ENCODE assay signal across 20 cellular contexts in the genomic region with DNA sequence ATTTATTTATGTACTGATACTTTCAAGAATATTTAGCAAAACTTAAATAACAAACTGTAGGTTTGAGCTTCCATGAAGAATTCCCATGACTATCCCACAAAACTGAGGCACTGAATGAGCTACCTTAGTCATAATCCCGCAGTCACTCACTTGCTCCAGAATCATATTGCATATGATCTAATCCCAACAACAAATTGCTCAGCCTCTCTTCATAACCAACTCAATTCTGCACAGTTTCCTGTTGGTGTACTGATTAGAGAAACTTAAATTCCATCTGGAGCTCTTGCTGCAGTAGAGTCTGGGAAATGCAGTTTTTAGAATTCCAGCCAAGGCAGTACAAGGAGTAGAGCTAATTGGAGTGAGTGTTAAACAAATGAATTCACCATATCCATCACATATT. TPM values are rescaled to one million over a fixed set of nuclear protein-coding genes. Genes with fewer than 3 reads are reported as not detected.
DNase-seq lines count a peak whose midpoint lies in the region; ATAC-seq and TF ChIP-seq lines count a peak whose summit lies in the region.
"Had no signal": no experiment of that assay in that cellular context is flagged by ENCODE, and none has a peak within 500 bp of the region (broad histone marks: within the 10 kb centered on the region; RNA-seq: fewer than 3 reads in every experiment).

No MANE protein-coding gene starts in this region.

- H3K27me3 Mint-ChIP-seq in activated CD4-positive, alpha-beta T cell treated with anti-CD3 and anti-CD28 coated beads for 36 hours, result no peaks in the 10 kb centered on the region
- H3K27me3 Mint-ChIP-seq: CD4-positive, alpha-beta memory T cell; IgD-negative memory B cell had no signal

- H3K36me3 Mint-ChIP-seq in activated CD4-positive, alpha-beta T cell treated with anti-CD3 and anti-CD28 coated beads for 36 hours (ENCODE audit: low read depth), result no peaks in the 10 kb centered on the region
- H3K36me3 Mint-ChIP-seq: CD4-positive, alpha-beta memory T cell; IgD-negative memory B cell had no signal

- no peak overlapping the region for H3K4me3 Mint-ChIP-seq in activated CD4-positive, alpha-beta T cell treated with anti-CD3 and anti-CD28 coated beads for 36 hours
- H3K4me3 Mint-ChIP-seq: CD4-positive, alpha-beta memory T cell; GM23338; IgD-negative memory B cell had no signal

- H3K4me1 ChIP-seq in osteoblast (ENCODE audit: insufficient read depth, low read length), result no peaks in the 10 kb centered on the region
- no peaks in the 10 kb centered on the region for H3K4me1 ChIP-seq in effector memory CD4-positive, alpha-beta T cell (ENCODE audit: control insufficient read depth, insufficient read depth, low read length, poor library complexity, severe bottlenecking)
- H3K4me1 ChIP-seq: HAP-1 had no signal

- intact Hi-C loops in activated CD4-positive, alpha-beta T cell treated with anti-CD3 and anti-CD28 coated beads for 36 hours (cut with DNase I, micrococcal nuclease), result no loop called here

- no peaks in the 10 kb centered on the region for H3K36me3 ChIP-seq in osteoblast (ENCODE audit: insufficient read depth, low read length)
- H3K36me3 ChIP-seq in effector memory CD4-positive, alpha-beta T cell (ENCODE audit: control insufficient read depth, insufficient read depth, low read length), result no peaks in the 10 kb centered on the region
- H3K36me3 ChIP-seq: HAP-1 had no signal

- no peaks in the 10 kb centered on the region for H3K9me3 ChIP-seq in osteoblast (ENCODE audit: low read depth, low read length)
- H3K9me3 ChIP-seq in effector memory CD4-positive, alpha-beta T cell (ENCODE audit: control insufficient read depth, low read length), result no peaks in the 10 kb centered on the region
- H3K9me3 ChIP-seq: HAP-1 had no signal

- no peak overlapping the region for H3K4me2 ChIP-seq in osteoblast (ENCODE audit: insufficient read depth, low read length)
- H3K4me2 ChIP-seq: GM23338, KMS-11 had no signal

- peak; percentile 20 for DNase-seq in Daoy (ENCODE audit: low read depth)
- DNase-seq in HCEC 1CT, result peak; percentile 50
- DNase-seq in dedifferentiated amniotic fluid mesenchymal stem cell (ENCODE audit: extremely low spot score), result peak; percentile 52
- DNase-seq in osteoblast (ENCODE audit: insufficient read length, low spot score, missing footprints), result peak; percentile 47
- no peak for DNase-seq in iPS-NIHi11 (ENCODE audit: low spot score)
- DNase-seq in activated CD4-positive, alpha-beta T cell treated with anti-CD3 and anti-CD28 coated beads for 36 hours, result no peak
- DNase-seq in effector memory CD4-positive, alpha-beta T cell, result no peak
- DNase-seq: C1 segment of cervical spinal cord; CD4-positive, alpha-beta memory T cell; COR-L47; DMS53; MM.1S; NCI-H2029; NCI-H526 treated with DMSO at 0.1 percent for 48 hours; SHP77 had no signal

- no peaks in the 10 kb centered on the region for H3K27me3 ChIP-seq in osteoblast (ENCODE audit: insufficient read depth, low read length)
- H3K27me3 ChIP-seq in effector memory CD4-positive, alpha-beta T cell (replicated peaks; ENCODE audit: control insufficient read depth, insufficient read depth, low read length, poor library complexity, severe bottlenecking), result no peaks in the 10 kb centered on the region

- no peaks in the 10 kb centered on the region for H3K79me2 ChIP-seq in osteoblast (ENCODE audit: insufficient read depth, low read length)

- POLR2A ChIA-PET in activated CD4-positive, alpha-beta T cell treated with anti-CD3 and anti-CD28 coated beads for 36 hours (lab: Charles Lee), result no interaction called here

- H3K9me3 Mint-ChIP-seq in activated CD4-positive, alpha-beta T cell treated with anti-CD3 and anti-CD28 coated beads for 36 hours (ENCODE audit: low read depth), result peaks cover 13% of the 10 kb centered on the region

- no peak for ATAC-seq in activated CD4-positive, alpha-beta T cell treated with anti-CD3 and anti-CD28 coated beads for 36 hours
- ATAC-seq: GM23338 had no signal

- H3K4me1 Mint-ChIP-seq in activated CD4-positive, alpha-beta T cell treated with anti-CD3 and anti-CD28 coated beads for 36 hours, result no peaks in the 10 kb centered on the region
- H3K4me1 Mint-ChIP-seq: CD4-positive, alpha-beta memory T cell; GM23338; IgD-negative memory B cell had no signal

- no peak overlapping the region for H2AFZ ChIP-seq in osteoblast (ENCODE audit: low read length)
- H2AFZ ChIP-seq: GM23338 had no signal

- TF ChIP-seq CTCF in osteoblast (IDR thresholded peaks at IDR 0.05; ENCODE audit: extremely low read depth, low read depth, low read length), result no peak

- H3K27ac Mint-ChIP-seq in activated CD4-positive, alpha-beta T cell treated with anti-CD3 and anti-CD28 coated beads for 36 hours, result no peak overlapping the region
- H3K27ac Mint-ChIP-seq: CD4-positive, alpha-beta memory T cell; GM23338; IgD-negative memory B cell had no signal

- H4K20me1 ChIP-seq in osteoblast (ENCODE audit: insufficient read depth, low read length), result no peaks in the 10 kb centered on the region

- H3K4me3 ChIP-seq in osteoblast (ENCODE audit: insufficient read depth, low read length), result no peak overlapping the region
- H3K4me3 ChIP-seq in effector memory CD4-positive, alpha-beta T cell (ENCODE audit: insufficient read depth, low read depth, low read length, poor library complexity, severe bottlenecking), result no peak overlapping the region
- H3K4me3 ChIP-seq: GM23338, HAP-1 had no signal

- H3K27ac ChIP-seq in osteoblast (ENCODE audit: low read depth, low read length), result no peak overlapping the region
- no peak overlapping the region for H3K27ac ChIP-seq in effector memory CD4-positive, alpha-beta T cell (ENCODE audit: insufficient read depth, low read length, poor library complexity, severe bottlenecking)
- H3K27ac ChIP-seq: KMS-11, RWPE1 had no signal

- CTCF ChIA-PET in activated CD4-positive, alpha-beta T cell treated with anti-CD3 and anti-CD28 coated beads for 36 hours (lab: Charles Lee), result interaction anchor here (0.7 kb wide), 1 partner anchor 253 kb away, joined by 3 read pairs; no protein-coding TSS in a partner anchor

RNA-seq across cellular contexts. Expression of gene CDH18, which starts 35.7 kb away (rescaled TPM):
- total RNA-seq in Daoy (2014; rRNA removed; shearing (Covaris generic)), result 12.2 and 14.8 TPM in 2 replicates
- total RNA-seq in osteoblast, result 0.29 and 0.36 TPM in 2 replicates
- not detected for total RNA-seq in activated CD4-positive, alpha-beta T cell treated with anti-CD3 and anti-CD28 coated beads for 36 hours
- total RNA-seq: CD4-positive, alpha-beta memory T cell had no signal

Comparison
In these comparisons a context has a peak if more than half of its experiments do, and no peak if none do; other contexts are left out.
1. DNase-seq: peak in Daoy (single experiment), HCEC 1CT (single experiment), dedifferentiated amniotic fluid mesenchymal stem cell (single experiment) and osteoblast (single experiment); none in iPS-NIHi11 (single experiment), activated CD4-positive, alpha-beta T cell treated with anti-CD3 and anti-CD28 coated beads for 36 hours (single experiment) and effector memory CD4-positive, alpha-beta T cell (0 of 3).